ENCODE assay signal across 1 cellular context in the genomic region with DNA sequence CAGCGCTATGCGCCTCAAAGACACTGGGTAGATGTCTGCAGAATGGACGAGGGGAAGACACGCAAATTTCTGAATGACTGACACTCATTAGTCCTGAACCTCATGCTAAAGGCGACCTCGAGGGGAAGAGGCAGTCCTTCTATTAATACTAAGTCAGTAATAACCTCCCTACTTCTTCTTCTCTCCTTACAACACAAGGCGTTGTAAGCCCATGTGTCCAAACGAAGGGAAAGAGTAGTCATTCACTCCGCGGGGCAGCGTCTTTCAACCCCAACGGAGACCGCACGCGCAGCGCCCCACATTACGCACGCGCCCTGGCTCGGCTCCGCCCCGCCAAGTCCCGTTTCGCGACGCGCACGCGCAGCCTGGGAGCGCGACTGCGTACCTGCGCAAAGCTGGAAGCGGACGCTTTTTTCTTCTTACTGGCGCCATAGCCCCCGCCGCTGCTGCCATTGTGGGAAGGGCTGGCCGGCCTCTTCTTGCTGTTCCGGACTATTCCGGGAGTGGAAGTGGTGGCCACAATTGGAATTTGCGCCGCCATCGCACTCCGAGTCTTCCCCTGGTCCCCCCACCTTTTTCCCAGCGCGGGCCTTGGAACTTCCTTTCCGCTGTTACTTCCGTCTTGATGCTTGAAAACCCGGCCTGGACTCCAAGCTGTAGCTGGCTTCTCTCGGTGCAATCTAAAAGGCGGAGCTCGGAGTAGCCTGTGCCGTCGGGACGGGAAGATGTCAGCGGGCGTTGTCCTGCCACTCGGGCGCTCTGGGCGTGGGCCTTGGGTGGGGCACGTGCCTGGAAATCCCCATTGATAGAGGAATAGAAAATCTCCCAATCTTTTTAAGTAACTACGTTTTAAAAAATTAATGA.
TF ChIP-seq lines count a peak whose summit lies in the region.

A gene with protein sequence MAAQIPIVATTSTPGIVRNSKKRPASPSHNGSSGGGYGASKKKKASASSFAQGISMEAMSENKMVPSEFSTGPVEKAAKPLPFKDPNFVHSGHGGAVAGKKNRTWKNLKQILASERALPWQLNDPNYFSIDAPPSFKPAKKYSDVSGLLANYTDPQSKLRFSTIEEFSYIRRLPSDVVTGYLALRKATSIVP (minus strand): TSS at position 627 of the 864 bp plus-strand sequence. CDS start 86 bp downstream, at position 541.

TF ChIP-seq in K562, 482 proteins besides CTCF, POLR2A, EP300 and RAD21 (continued from another document and continues in another):
- TF ChIP-seq, protein P1, sequence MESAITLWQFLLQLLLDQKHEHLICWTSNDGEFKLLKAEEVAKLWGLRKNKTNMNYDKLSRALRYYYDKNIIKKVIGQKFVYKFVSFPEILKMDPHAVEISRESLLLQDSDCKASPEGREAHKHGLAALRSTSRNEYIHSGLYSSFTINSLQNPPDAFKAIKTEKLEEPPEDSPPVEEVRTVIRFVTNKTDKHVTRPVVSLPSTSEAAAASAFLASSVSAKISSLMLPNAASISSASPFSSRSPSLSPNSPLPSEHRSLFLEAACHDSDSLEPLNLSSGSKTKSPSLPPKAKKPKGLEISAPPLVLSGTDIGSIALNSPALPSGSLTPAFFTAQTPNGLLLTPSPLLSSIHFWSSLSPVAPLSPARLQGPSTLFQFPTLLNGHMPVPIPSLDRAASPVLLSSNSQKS (CRISPR knock-in tag; IDR thresholded peaks at IDR 0.05), result no peak; the same call in 1 of the 2 replicates
- TF ChIP-seq YBX1 (IDR thresholded peaks at IDR 0.05), result no peak
- no peak for TF ChIP-seq HMG20A (CRISPR knock-in tag; conservative IDR thresholded peaks at IDR 0.05)
- TF ChIP-seq IFI16 (CRISPR knock-in tag; IDR thresholded peaks at IDR 0.05), result no peak
- TF ChIP-seq ZNF12 (CRISPR knock-in tag; IDR thresholded peaks at IDR 0.05), result peak; percentile 43; the same call in 1 of the 2 replicates
- no peak for TF ChIP-seq GTF3C2 (IDR thresholded peaks at IDR 0.05; ENCODE audit: borderline replicate concordance, extremely low read depth, insufficient read length)
- peak; percentile 55; the same call in 1 of the 2 replicates for TF ChIP-seq ZNF263 (CRISPR knock-in tag; IDR thresholded peaks at IDR 0.05; ENCODE audit: borderline replicate concordance)
- TF ChIP-seq ZNF586 (CRISPR knock-in tag; conservative IDR thresholded peaks at IDR 0.05), result no peak
- TF ChIP-seq CBFA2T3 (IDR thresholded peaks at IDR 0.05), result peak; percentile 29; the same call in 1 of the 2 replicates
- 0 out of 2 replicates have a peak, but pooled peaks have one; percentile 10 for TF ChIP-seq PYGO2 (tag; IDR thresholded peaks at IDR 0.05)
- peak; percentile 79 for TF ChIP-seq ASH1L (IDR thresholded peaks at IDR 0.05; ENCODE audit: borderline replicate concordance, low read depth, partially characterized antibody)
- TF ChIP-seq LEF1 (IDR thresholded peaks at IDR 0.05), result peak; percentile 90
- TF ChIP-seq, protein P2, sequence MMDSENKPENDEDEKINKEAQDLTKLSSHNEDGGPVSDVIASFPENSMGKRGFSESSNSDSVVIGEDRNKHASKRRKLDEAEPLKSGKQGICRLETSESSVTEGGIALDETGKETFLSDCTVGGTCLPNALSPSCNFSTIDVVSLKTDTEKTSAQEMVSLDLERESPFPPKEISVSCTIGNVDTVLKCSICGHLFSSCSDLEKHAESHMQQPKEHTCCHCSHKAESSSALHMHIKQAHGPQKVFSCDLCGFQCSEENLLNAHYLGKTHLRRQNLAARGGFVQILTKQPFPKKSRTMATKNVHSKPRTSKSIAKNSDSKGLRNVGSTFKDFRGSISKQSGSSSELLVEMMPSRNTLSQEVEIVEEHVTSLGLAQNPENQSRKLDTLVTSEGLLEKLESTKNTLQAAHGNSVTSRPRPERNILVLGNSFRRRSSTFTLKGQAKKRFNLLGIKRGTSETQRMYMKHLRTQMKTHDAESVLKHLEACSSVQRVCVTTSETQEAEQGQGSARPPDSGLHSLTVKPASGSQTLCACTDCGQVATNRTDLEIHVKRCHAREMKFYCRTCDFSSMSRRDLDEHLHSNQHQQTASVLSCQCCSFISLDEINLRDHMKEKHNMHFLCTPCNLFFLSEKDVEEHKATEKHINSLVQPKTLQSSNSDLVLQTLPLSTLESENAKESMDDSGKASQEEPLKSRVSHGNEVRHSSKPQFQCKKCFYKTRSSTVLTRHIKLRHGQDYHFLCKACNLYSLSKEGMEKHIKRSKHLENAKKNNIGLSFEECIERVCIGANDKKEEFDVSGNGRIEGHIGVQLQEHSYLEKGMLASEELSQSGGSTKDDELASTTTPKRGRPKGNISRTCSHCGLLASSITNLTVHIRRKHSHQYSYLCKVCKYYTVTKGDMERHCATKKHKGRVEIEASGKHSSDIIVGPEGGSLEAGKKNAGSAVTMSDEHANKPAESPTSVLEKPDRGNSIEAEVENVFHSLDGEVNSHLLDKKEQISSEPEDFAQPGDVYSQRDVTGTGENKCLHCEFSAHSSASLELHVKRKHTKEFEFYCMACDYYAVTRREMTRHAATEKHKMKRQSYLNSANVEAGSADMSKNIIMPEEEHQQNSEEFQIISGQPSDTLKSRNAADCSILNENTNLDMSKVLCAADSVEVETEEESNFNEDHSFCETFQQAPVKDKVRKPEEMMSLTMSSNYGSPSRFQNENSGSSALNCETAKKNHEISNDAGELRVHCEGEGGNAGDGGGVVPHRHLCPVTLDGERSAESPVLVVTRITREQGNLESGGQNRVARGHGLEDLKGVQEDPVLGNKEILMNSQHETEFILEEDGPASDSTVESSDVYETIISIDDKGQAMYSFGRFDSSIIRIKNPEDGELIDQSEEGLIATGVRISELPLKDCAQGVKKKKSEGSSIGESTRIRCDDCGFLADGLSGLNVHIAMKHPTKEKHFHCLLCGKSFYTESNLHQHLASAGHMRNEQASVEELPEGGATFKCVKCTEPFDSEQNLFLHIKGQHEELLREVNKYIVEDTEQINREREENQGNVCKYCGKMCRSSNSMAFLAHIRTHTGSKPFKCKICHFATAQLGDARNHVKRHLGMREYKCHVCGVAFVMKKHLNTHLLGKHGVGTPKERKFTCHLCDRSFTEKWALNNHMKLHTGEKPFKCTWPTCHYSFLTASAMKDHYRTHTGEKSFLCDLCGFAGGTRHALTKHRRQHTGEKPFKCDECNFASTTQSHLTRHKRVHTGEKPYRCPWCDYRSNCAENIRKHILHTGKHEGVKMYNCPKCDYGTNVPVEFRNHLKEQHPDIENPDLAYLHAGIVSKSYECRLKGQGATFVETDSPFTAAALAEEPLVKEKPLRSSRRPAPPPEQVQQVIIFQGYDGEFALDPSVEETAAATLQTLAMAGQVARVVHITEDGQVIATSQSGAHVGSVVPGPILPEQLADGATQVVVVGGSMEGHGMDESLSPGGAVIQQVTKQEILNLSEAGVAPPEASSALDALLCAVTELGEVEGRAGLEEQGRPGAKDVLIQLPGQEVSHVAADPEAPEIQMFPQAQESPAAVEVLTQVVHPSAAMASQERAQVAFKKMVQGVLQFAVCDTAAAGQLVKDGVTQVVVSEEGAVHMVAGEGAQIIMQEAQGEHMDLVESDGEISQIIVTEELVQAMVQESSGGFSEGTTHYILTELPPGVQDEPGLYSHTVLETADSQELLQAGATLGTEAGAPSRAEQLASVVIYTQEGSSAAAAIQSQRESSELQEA (IDR thresholded peaks at IDR 0.05; ENCODE audit: low read depth), result no peak
- no peak for TF ChIP-seq IRF2 (CRISPR knock-in tag; IDR thresholded peaks at IDR 0.05)
- peak; percentile 29 to 90; a peak in 3 of 4 replicates for TF ChIP-seq NONO (IDR thresholded peaks at IDR 0.05; ENCODE audit: low read depth in 2 of 2, low read length in 1 of 2)
- TF ChIP-seq ZNF133 (CRISPR knock-in tag; IDR thresholded peaks at IDR 0.05), result no peak
- TF ChIP-seq, protein P3, sequence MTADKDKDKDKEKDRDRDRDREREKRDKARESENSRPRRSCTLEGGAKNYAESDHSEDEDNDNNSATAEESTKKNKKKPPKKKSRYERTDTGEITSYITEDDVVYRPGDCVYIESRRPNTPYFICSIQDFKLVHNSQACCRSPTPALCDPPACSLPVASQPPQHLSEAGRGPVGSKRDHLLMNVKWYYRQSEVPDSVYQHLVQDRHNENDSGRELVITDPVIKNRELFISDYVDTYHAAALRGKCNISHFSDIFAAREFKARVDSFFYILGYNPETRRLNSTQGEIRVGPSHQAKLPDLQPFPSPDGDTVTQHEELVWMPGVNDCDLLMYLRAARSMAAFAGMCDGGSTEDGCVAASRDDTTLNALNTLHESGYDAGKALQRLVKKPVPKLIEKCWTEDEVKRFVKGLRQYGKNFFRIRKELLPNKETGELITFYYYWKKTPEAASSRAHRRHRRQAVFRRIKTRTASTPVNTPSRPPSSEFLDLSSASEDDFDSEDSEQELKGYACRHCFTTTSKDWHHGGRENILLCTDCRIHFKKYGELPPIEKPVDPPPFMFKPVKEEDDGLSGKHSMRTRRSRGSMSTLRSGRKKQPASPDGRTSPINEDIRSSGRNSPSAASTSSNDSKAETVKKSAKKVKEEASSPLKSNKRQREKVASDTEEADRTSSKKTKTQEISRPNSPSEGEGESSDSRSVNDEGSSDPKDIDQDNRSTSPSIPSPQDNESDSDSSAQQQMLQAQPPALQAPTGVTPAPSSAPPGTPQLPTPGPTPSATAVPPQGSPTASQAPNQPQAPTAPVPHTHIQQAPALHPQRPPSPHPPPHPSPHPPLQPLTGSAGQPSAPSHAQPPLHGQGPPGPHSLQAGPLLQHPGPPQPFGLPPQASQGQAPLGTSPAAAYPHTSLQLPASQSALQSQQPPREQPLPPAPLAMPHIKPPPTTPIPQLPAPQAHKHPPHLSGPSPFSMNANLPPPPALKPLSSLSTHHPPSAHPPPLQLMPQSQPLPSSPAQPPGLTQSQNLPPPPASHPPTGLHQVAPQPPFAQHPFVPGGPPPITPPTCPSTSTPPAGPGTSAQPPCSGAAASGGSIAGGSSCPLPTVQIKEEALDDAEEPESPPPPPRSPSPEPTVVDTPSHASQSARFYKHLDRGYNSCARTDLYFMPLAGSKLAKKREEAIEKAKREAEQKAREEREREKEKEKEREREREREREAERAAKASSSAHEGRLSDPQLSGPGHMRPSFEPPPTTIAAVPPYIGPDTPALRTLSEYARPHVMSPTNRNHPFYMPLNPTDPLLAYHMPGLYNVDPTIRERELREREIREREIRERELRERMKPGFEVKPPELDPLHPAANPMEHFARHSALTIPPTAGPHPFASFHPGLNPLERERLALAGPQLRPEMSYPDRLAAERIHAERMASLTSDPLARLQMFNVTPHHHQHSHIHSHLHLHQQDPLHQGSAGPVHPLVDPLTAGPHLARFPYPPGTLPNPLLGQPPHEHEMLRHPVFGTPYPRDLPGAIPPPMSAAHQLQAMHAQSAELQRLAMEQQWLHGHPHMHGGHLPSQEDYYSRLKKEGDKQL (CRISPR knock-in tag; IDR thresholded peaks at IDR 0.05; ENCODE audit: borderline replicate concordance), result no peak
- TF ChIP-seq TCF3 (CRISPR knock-in tag; IDR thresholded peaks at IDR 0.05), result peak; percentile 43; the same call in 1 of the 2 replicates
- no peak for TF ChIP-seq POLR3G (IDR thresholded peaks at IDR 0.05; ENCODE audit: extremely low read depth, insufficient read length, insufficient replicate concordance)
- peak; percentile 97 for TF ChIP-seq EP400 (IDR thresholded peaks at IDR 0.05)
- TF ChIP-seq STAG1 (CRISPR knock-in tag; IDR thresholded peaks at IDR 0.05; ENCODE audit: borderline replicate concordance), result no peak
- TF ChIP-seq, protein P4, sequence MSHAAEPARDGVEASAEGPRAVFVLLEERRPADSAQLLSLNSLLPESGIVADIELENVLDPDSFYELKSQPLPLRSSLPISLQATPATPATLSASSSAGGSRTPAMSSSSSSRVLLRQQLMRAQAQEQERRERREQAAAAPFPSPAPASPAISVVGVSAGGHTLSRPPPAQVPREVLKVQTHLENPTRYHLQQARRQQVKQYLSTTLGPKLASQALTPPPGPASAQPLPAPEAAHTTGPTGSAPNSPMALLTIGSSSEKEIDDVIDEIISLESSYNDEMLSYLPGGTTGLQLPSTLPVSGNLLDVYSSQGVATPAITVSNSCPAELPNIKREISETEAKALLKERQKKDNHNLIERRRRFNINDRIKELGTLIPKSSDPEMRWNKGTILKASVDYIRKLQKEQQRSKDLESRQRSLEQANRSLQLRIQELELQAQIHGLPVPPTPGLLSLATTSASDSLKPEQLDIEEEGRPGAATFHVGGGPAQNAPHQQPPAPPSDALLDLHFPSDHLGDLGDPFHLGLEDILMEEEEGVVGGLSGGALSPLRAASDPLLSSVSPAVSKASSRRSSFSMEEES (CRISPR knock-in tag; IDR thresholded peaks at IDR 0.05), result no peak; the same call in 1 of the 2 replicates
- TF ChIP-seq MAFK (IDR thresholded peaks at IDR 0.05; ENCODE audit: low read length), result no peak; the same call in 1 of the 2 replicates
- no peak for TF ChIP-seq ILK (tag; IDR thresholded peaks at IDR 0.05; ENCODE audit: borderline replicate concordance, low read depth)
- peak; percentile 98 for TF ChIP-seq ETV1 (tag; conservative IDR thresholded peaks at IDR 0.05; ENCODE audit: low read depth)
- TF ChIP-seq TRIM28 (IDR thresholded peaks at IDR 0.05), result peak; percentile 82
- TF ChIP-seq HDGF (IDR thresholded peaks at IDR 0.05), result no peak
- peak; percentile 60; the same call in 1 of the 2 replicates for TF ChIP-seq STAT5A (IDR thresholded peaks at IDR 0.05; ENCODE audit: borderline replicate concordance, low read length)
- TF ChIP-seq, protein P5, sequence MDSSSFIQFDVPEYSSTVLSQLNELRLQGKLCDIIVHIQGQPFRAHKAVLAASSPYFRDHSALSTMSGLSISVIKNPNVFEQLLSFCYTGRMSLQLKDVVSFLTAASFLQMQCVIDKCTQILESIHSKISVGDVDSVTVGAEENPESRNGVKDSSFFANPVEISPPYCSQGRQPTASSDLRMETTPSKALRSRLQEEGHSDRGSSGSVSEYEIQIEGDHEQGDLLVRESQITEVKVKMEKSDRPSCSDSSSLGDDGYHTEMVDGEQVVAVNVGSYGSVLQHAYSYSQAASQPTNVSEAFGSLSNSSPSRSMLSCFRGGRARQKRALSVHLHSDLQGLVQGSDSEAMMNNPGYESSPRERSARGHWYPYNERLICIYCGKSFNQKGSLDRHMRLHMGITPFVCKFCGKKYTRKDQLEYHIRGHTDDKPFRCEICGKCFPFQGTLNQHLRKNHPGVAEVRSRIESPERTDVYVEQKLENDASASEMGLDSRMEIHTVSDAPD (CRISPR knock-in tag; IDR thresholded peaks at IDR 0.05), result no peak
- peak; percentile 92 for TF ChIP-seq PML (IDR thresholded peaks at IDR 0.05; ENCODE audit: low read length)
- TF ChIP-seq MAFF (IDR thresholded peaks at IDR 0.05; ENCODE audit: low read length), result no peak; the same call in 1 of the 2 replicates
- TF ChIP-seq ZNF146 (CRISPR knock-in tag; IDR thresholded peaks at IDR 0.05; ENCODE audit: unreplicated experiment), result no peak
- TF ChIP-seq CBX1 (IDR thresholded peaks at IDR 0.05; ENCODE audit: low read depth), result 0 out of 2 replicates have a peak, but pooled peaks have one; percentile 81
